10 cellular contexts compared by ENCODE assay signal in genomic region chr2:179340678-179341077, GRCh38.
DNase-seq lines count a peak whose midpoint lies in the region; ATAC-seq and TF ChIP-seq lines count a peak whose summit lies in the region.
"Had no signal": no experiment of that assay in that cellular context is flagged by ENCODE, and none has a peak within 500 bp of the region (broad histone marks: within the 10 kb centered on the region; RNA-seq: fewer than 3 reads in every experiment).

No MANE protein-coding gene starts in this region.

- H3K27me3 Mint-ChIP-seq in activated T-helper 17 cell treated with anti-CD3 and anti-CD28 coated beads, Interleukin-2, amount 50 U/mL, for 72 hours = no peaks in the 10 kb centered on the region

- TF ChIP-seq CTCF in gastroesophageal sphincter (IDR thresholded peaks at IDR 0.05) (peak; percentile 7 to 47 (median 36)), upper lobe of right lung (IDR thresholded peaks at IDR 0.05) (peak; percentile 42)

- peaks cover 13 to 84% (median 17%) of the 10 kb centered on the region in 3 donors for H3K4me1 ChIP-seq in gastroesophageal sphincter
- no peaks in the 10 kb centered on the region for H3K4me1 ChIP-seq in upper lobe of right lung

- ATAC-seq in Right ventricle myocardium superior (ENCODE audit: poor library complexity) (peak; percentile 30), gastroesophageal sphincter (peak; percentile 39), upper lobe of right lung (peak; percentile 81), HG03354 (IDR thresholded peaks at IDR 0.05; ENCODE audit: poor library complexity, severe bottlenecking, unreplicated experiment) (no peak)
- no peak for ATAC-seq in activated T-helper 17 cell treated with anti-CD3 and anti-CD28 coated beads, Interleukin-2, amount 50 U/mL, for 72 hours (replicated peaks)

- H3K9me3 Mint-ChIP-seq in activated T-helper 17 cell treated with anti-CD3 and anti-CD28 coated beads, Interleukin-2, amount 50 U/mL, for 72 hours = no peaks in the 10 kb centered on the region

- 42 to 59% methylated on average over 4 of the region's 4 CpGs for WGBS in gastroesophageal sphincter (ENCODE audit: low coverage in 1 of 2), 2 donors

- H3K36me3 ChIP-seq in gastroesophageal sphincter (no peaks in the 10 kb centered on the region), upper lobe of right lung (no peaks in the 10 kb centered on the region)

- no peak overlapping the region for H3K4me3 Mint-ChIP-seq in activated T-helper 17 cell treated with anti-CD3 and anti-CD28 coated beads, Interleukin-2, amount 50 U/mL, for 72 hours

- TF ChIP-seq EP300 in gastroesophageal sphincter (IDR thresholded peaks at IDR 0.05) = no peak

- H3K36me3 Mint-ChIP-seq in activated T-helper 17 cell treated with anti-CD3 and anti-CD28 coated beads, Interleukin-2, amount 50 U/mL, for 72 hours (ENCODE audit: low read depth) = no peaks in the 10 kb centered on the region

- H3K27ac ChIP-seq in gastroesophageal sphincter (peak overlapping the region; percentile 5 to 72 (median 46)), upper lobe of right lung (no peak overlapping the region)
- H3K27ac ChIP-seq: skin epidermis had no signal

- H3K27me3 ChIP-seq in gastroesophageal sphincter (no peaks in the 10 kb centered on the region), upper lobe of right lung (no peaks in the 10 kb centered on the region)

- no peaks in the 10 kb centered on the region for H3K9me3 ChIP-seq in gastroesophageal sphincter
- H3K9me3 ChIP-seq in upper lobe of right lung = no peaks in the 10 kb centered on the region

- intact Hi-C loops in Right ventricle myocardium superior (cut with DNase I) = loop anchor here (10.0 kb wide), 1 partner anchor 116 kb away; no protein-coding TSS in a partner anchor
- intact Hi-C loops in cardiac septum (cut with DNase I) = loop anchor here (2.0 kb wide), 1 partner anchor 118 kb away; no protein-coding TSS in a partner anchor
- intact Hi-C loops in upper lobe of right lung (cut with DNase I) = no loop called here

- H3K4me3 ChIP-seq in gastroesophageal sphincter (no peak overlapping the region), upper lobe of right lung (no peak overlapping the region)
- H3K4me3 ChIP-seq: skin epidermis had no signal

- no peak for DNase-seq in Right ventricle myocardium superior
- DNase-seq in cardiac septum (ENCODE audit: low spot score) = no peak
- DNase-seq in OCI-M1 (lab: John Stamatoyannopoulos, UW) = peak; percentile 69
- DNase-seq in upper lobe of right lung = no peak
- no peak for DNase-seq in activated CD4-positive, alpha-beta T cell treated with anti-CD3 and anti-CD28 coated beads, Interleukin-2, amount 50 U/mL, for 1 hour
- DNase-seq: NCI-H1105 had no signal

- no peak overlapping the region for H3K27ac Mint-ChIP-seq in activated T-helper 17 cell treated with anti-CD3 and anti-CD28 coated beads, Interleukin-2, amount 50 U/mL, for 72 hours

- no peak for TF ChIP-seq POLR2A in gastroesophageal sphincter (IDR thresholded peaks at IDR 0.05)

- no peaks in the 10 kb centered on the region for H3K4me1 Mint-ChIP-seq in activated T-helper 17 cell treated with anti-CD3 and anti-CD28 coated beads, Interleukin-2, amount 50 U/mL, for 72 hours

Comparison
In these comparisons a context has a peak if more than half of its experiments do, and no peak if none do; other contexts are left out.
1. ATAC-seq: peak in Right ventricle myocardium superior (single experiment), gastroesophageal sphincter (single experiment) and upper lobe of right lung (single experiment); none in HG03354 (single experiment) and activated T-helper 17 cell treated with anti-CD3 and anti-CD28 coated beads, Interleukin-2, amount 50 U/mL, for 72 hours (single experiment).